Comparison of ENCODE assay signal across 11 cellular contexts in the genomic region with DNA sequence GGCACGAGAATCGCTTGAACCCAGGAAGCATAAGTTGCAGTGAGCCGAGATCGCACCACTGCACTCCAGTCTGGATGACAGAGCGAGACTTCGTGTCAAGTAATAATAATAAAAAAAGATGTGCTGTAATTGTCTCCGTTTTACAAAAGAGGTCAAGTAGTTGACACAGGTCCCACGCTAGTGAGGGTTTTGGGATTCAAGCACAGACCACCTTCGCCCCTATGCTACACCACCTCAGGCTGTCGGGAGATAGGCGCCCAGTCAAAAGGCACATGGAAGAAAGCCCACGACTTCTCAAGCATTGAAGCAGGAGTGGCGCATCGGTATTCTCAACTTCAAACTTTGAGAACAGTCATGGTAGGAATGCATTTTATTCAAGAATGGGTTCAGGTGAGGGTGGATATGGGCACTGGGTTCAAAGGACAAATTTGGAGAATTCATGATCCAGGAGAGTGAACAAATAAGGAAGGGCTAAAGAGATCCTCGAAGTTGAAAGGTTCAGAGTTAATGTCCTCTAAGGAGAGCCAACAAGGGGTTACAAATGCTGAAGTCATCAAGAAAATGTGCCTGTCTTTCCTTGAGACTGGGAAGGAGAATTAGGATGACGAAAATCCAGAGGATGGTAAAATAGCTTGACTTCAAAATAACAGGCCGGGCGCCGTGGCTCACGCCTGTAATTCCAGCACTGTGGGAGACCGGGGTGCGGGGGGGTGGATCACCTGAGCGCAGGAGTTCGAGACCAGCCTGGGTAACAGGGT. TPM values are rescaled to one million over a fixed set of nuclear protein-coding genes. Genes with fewer than 3 reads are reported as not detected.
DNase-seq lines count a peak whose midpoint lies in the region; ATAC-seq and TF ChIP-seq lines count a peak whose summit lies in the region.
"Had no signal": no experiment of that assay in that cellular context is flagged by ENCODE, and none has a peak within 500 bp of the region (broad histone marks: within the 10 kb centered on the region; RNA-seq: fewer than 3 reads in every experiment).

No MANE protein-coding gene starts in this region.

- peak overlapping the region; percentile 94 for H3K4me3 Mint-ChIP-seq in progenitor cell of endocrine pancreas (ENCODE audit: low read depth)

- no peak overlapping the region for H3K27ac ChIP-seq in mammary epithelial cell (ENCODE audit: insufficient read depth, low read depth, low read length)

- DNase-seq in GM06990 (ENCODE audit: extremely low read depth, insufficient read length) (no peak), MG63 (no peak), mammary epithelial cell (no peak), progenitor cell of endocrine pancreas (ENCODE audit: low spot score, unreplicated experiment) (no peak)
- no peak for DNase-seq in effector CD8-positive, alpha-beta T cell (lab: John Stamatoyannopoulos, UW)
- DNase-seq in activated CD4-positive, CD25-positive, alpha-beta regulatory T cell (lab: John Stamatoyannopoulos, UW) = no peak
- DNase-seq: activated CD4-positive, alpha-beta T cell treated with anti-CD3 and anti-CD28 coated beads for 1 hour; GOT3; NCI-H524 had no signal

- H3K27me3 ChIP-seq in GM06990 (replicated peaks; ENCODE audit: control insufficient read depth, insufficient read depth, low read length) (no peaks in the 10 kb centered on the region), MG63 (no peaks in the 10 kb centered on the region), mammary epithelial cell (ENCODE audit: insufficient read depth, low read length) (no peaks in the 10 kb centered on the region)

- peaks cover 10% of the 10 kb centered on the region for H3K79me2 ChIP-seq in mammary epithelial cell (ENCODE audit: insufficient read depth, low read length)

- CTCF ChIA-PET in mammary epithelial cell (lab: Charles Lee; ENCODE audit: low non-redundant PET) = no interaction called here

- no peak overlapping the region for H3K9ac ChIP-seq in mammary epithelial cell (ENCODE audit: insufficient read depth, low read length)

- H3K9me3 Mint-ChIP-seq in progenitor cell of endocrine pancreas (ENCODE audit: low read depth) = no peaks in the 10 kb centered on the region

- H2AFZ ChIP-seq in mammary epithelial cell (ENCODE audit: low read depth, low read length) = no peak overlapping the region

- WGBS in mammary epithelial cell (ENCODE audit: low coverage, missing lambda C conversion rate) = 93% methylated on average over 14 of the region's 24 CpGs

- dilution Hi-C loops in mammary epithelial cell (cut with HindIII; ENCODE audit: low sequenced_read_pairs) = loop anchor here (5.0 kb wide), 1 partner anchor 216 kb away; no protein-coding TSS in a partner anchor

- peaks cover 8% of the 10 kb centered on the region for H3K4me1 ChIP-seq in mammary epithelial cell (ENCODE audit: insufficient read depth, low read length)

- H4K20me1 ChIP-seq in mammary epithelial cell (ENCODE audit: insufficient read depth, low read length) = no peaks in the 10 kb centered on the region

- no peak overlapping the region for H3K4me2 ChIP-seq in mammary epithelial cell (ENCODE audit: insufficient read depth, low read depth, low read length)

- no peak for ATAC-seq in GM21447 (IDR thresholded peaks at IDR 0.05; ENCODE audit: unreplicated experiment)
- ATAC-seq in HG03135 (IDR thresholded peaks at IDR 0.05; ENCODE audit: unreplicated experiment) = no peak

- intact Hi-C loops in mammary epithelial cell (cut with micrococcal nuclease) = loop anchor here (5.0 kb wide), 4 partner anchors 39 to 266 kb away; partner anchors contain the start of genes PRKAR1A and WIPI1

- H3K36me3 ChIP-seq in GM06990 (ENCODE audit: control insufficient read depth, insufficient read depth, low read length) (no peaks in the 10 kb centered on the region), MG63 (peaks cover 10% of the 10 kb centered on the region), mammary epithelial cell (ENCODE audit: insufficient read depth, low read length) (no peaks in the 10 kb centered on the region)

- BruUV-seq in mammary epithelial cell (replicated peaks; lab: Mats Ljungman, UMichigan) = TSS peak; percentile 68

- H3K4me3 ChIP-seq in GM06990 (replicated peaks; ENCODE audit: low read depth, low read length) (peak overlapping the region; percentile 72), MG63 (peak overlapping the region; percentile 94; the same call in 1 of the 2 replicates), mammary epithelial cell (replicated peaks in 1 of 3; ENCODE audit: insufficient read depth in 1 of 3, low read depth in 2 of 3, low read length in 3 of 3) (no peak overlapping the region)

- TF ChIP-seq CTCF in GM06990 (IDR thresholded peaks at IDR 0.05; ENCODE audit: insufficient read depth, low read length, poor library complexity, severe bottlenecking) = no peak
- no peak for TF ChIP-seq CTCF in mammary epithelial cell (conservative IDR thresholded peaks at IDR 0.05 in 1 of 2, IDR thresholded peaks at IDR 0.05 in 1 of 2; ENCODE audit: extremely low read depth in 1 of 2, insufficient read depth in 1 of 2, low read depth in 1 of 2, low read length in 2 of 2)
- TF ChIP-seq CTCF in progenitor cell of endocrine pancreas (IDR thresholded peaks at IDR 0.05; ENCODE audit: unreplicated experiment) = no peak

- H3K9me3 ChIP-seq in MG63 (no peaks in the 10 kb centered on the region), mammary epithelial cell (replicated peaks; ENCODE audit: insufficient read depth, low read length) (no peaks in the 10 kb centered on the region)

- H3K27ac Mint-ChIP-seq in progenitor cell of endocrine pancreas = peak overlapping the region; percentile 43

- no peaks in the 10 kb centered on the region for H3K27me3 Mint-ChIP-seq in progenitor cell of endocrine pancreas

- no peaks in the 10 kb centered on the region for H3K36me3 Mint-ChIP-seq in progenitor cell of endocrine pancreas (ENCODE audit: insufficient read depth)

- peaks cover 5% of the 10 kb centered on the region for H3K4me1 Mint-ChIP-seq in progenitor cell of endocrine pancreas (ENCODE audit: low read depth)

- in situ Hi-C loops in mammary epithelial cell (cut with MboI; ENCODE audit: low sequenced_read_pairs in 2 of 2) = no loop called here

RNA-seq across cellular contexts. Expression of gene AMZ2, which starts 1.4 kb away (rescaled TPM):
- total RNA-seq in MG63 (2014; rRNA removed; shearing (Covaris generic); ENCODE audit: low replicate concordance) = 174 and 187 TPM in 2 replicates
- total RNA-seq in mammary epithelial cell (100 to 1,000 TPM in 1 of 2 donors, 10 to 100 TPM in 1; 96.4 to 124 TPM), progenitor cell of endocrine pancreas (58.3 and 61.4 TPM in 2 replicates)
- 83.9 TPM for polyA plus RNA-seq in mammary epithelial cell
- polyA minus RNA-seq in mammary epithelial cell = 51.2 TPM

RNA-seq across cellular contexts. Expression of gene SLC16A6, which starts 44.5 kb away (rescaled TPM):
- 0.79 and 1.9 TPM in 2 replicates for total RNA-seq in MG63 (2014; rRNA removed; shearing (Covaris generic); ENCODE audit: low replicate concordance)
- under 1 TPM in 1 of 2 donors, not detected in 1; 0.33 TPM for total RNA-seq in mammary epithelial cell
- not detected for polyA plus RNA-seq in mammary epithelial cell
- not detected for polyA minus RNA-seq in mammary epithelial cell
- 0.12 and 0.24 TPM in 2 replicates for total RNA-seq in progenitor cell of endocrine pancreas

RNA-seq across cellular contexts. Expression of gene ARSG, which starts 44.8 kb away (rescaled TPM):
- total RNA-seq in MG63 (2014; rRNA removed; shearing (Covaris generic); ENCODE audit: low replicate concordance) = 2.3 and 3.0 TPM in 2 replicates
- total RNA-seq in mammary epithelial cell (1 to 10 TPM in 1 of 2 donors, under 1 TPM in 1; 0.99 to 2.7 TPM), progenitor cell of endocrine pancreas (2.6 and 4.9 TPM in 2 replicates)
- polyA plus RNA-seq in mammary epithelial cell = 0.08 TPM
- not detected for polyA minus RNA-seq in mammary epithelial cell

Comparison
In these comparisons a context has a peak if more than half of its experiments do, and no peak if none do; other contexts are left out.
1. H3K4me3 ChIP-seq: peak in GM06990 (single experiment) and MG63 (single experiment); none in mammary epithelial cell (0 of 3).